In genomic region chr9:7844283-7844682, GRCh38 we compare ENCODE assay signal across 8 cellular contexts. TPM values are rescaled to one million over a fixed set of nuclear protein-coding genes. Genes with fewer than 3 reads are reported as not detected.
A peak's percentile ranks its signal among the peaks of the same experiment; 100 is the strongest.
DNase-seq lines count a peak whose midpoint lies in the region; ATAC-seq, FAIRE-seq and TF ChIP-seq lines count a peak whose summit lies in the region.

No MANE protein-coding gene starts in this region.

- peak in 6 of 9 donors; percentile 23 to 48 (median 34) for TF ChIP-seq CTCF in heart right ventricle (IDR thresholded peaks at IDR 0.05)
- TF ChIP-seq CTCF in GM12878 (IDR thresholded peaks at IDR 0.05 in 2 of 3, conservative IDR thresholded peaks at IDR 0.05 in 1 of 3; ENCODE audit: control insufficient read depth in 2 of 3, extremely low read depth in 1 of 3, insufficient read depth in 1 of 3, low read depth in 3 of 3, low read length in 3 of 3) = peak; percentile 21 to 37 (median 28); a peak in 4 of 6 replicates

- RAD21 ChIA-PET in GM12878 (lab: Charles Lee; ENCODE audit: unreplicated experiment) = interaction anchor here (0.6 kb wide), 1 partner anchor 213 kb away, joined by 3 read pairs; no protein-coding TSS in a partner anchor

- H2AFZ ChIP-seq in GM12878 (ENCODE audit: control insufficient read depth, low read depth, low read length) = no peak overlapping the region

- H3K4me3 ChIP-seq in heart right ventricle (no peak overlapping the region), GM12878 (no peak overlapping the region)

- 47 to 55% methylated on average over 3 of the region's 3 CpGs for WGBS in heart right ventricle, 2 donors
- 19% methylated on average over 3 of the region's 3 CpGs for WGBS in GM12878 (ENCODE audit: insufficient coverage, insufficient replicate concordance, low lambda C conversion rate, missing lambda C conversion rate)

- intact Hi-C loops in heart right ventricle (cut with DNase I) = no loop called here
- intact Hi-C loops in Right ventricle myocardium inferior (cut with DNase I) = no loop called here
- intact Hi-C loops in GM12878 (cut with micrococcal nuclease; ENCODE audit: unreplicated experiment) = no loop called here

- no peak overlapping the region for H3K27ac ChIP-seq in heart right ventricle
- H3K27ac ChIP-seq in GM12878 (ENCODE audit: control insufficient read depth, insufficient read depth) = no peak overlapping the region

- H3K36me3 ChIP-seq in heart right ventricle = no peaks in the 10 kb centered on the region
- no peaks in the 10 kb centered on the region for H3K36me3 ChIP-seq in GM12878 (ENCODE audit: control insufficient read depth in 2 of 2, insufficient read depth in 2 of 2, low read length in 1 of 2)

- H3K4me1 ChIP-seq in heart right ventricle = no peaks in the 10 kb centered on the region
- H3K4me1 ChIP-seq in GM12878 (ENCODE audit: control insufficient read depth, insufficient read depth, low read length) = no peaks in the 10 kb centered on the region

- no peaks in the 10 kb centered on the region for H3K79me2 ChIP-seq in GM12878 (ENCODE audit: control insufficient read depth, insufficient read depth, low read length)

- peak; percentile 55 for TF ChIP-seq RAD21 in GM12878 (IDR thresholded peaks at IDR 0.05; ENCODE audit: insufficient read depth, low read depth, low read length)

- in situ Hi-C loops in GM12878 (cut with MboI) = loop anchor here (25.0 kb wide), 1 partner anchor 257 kb away; no protein-coding TSS in a partner anchor

- no peak overlapping the region for H3K4me2 ChIP-seq in GM12878 (ENCODE audit: control insufficient read depth, insufficient read depth)

- no peak for FAIRE-seq in GM12878 (lab: Jason Lieb, UNC)

- H4K20me1 ChIP-seq in GM12878 (ENCODE audit: control insufficient read depth, insufficient read depth) = no peaks in the 10 kb centered on the region

- no peaks in the 10 kb centered on the region for H3K9me3 ChIP-seq in heart right ventricle
- H3K9me3 ChIP-seq in GM12878 (replicated peaks; ENCODE audit: control insufficient read depth, insufficient read depth, low read length) = no peaks in the 10 kb centered on the region

- ATAC-seq in heart right ventricle (peak in 2 of 8 donors; percentile 22 to 31), Right ventricle myocardium inferior (no peak), HG03565 (IDR thresholded peaks at IDR 0.05; ENCODE audit: unreplicated experiment) (peak; percentile 75), GM12878 (peak; percentile 87), HG03439 (IDR thresholded peaks at IDR 0.05; ENCODE audit: unreplicated experiment) (no peak), HG03280 (IDR thresholded peaks at IDR 0.05; ENCODE audit: unreplicated experiment) (no peak)

- no TSS peak for BruUV-seq in GM12878 (replicated peaks; lab: Mats Ljungman, UMichigan)

- H3K27me3 ChIP-seq in heart right ventricle (no peaks in the 10 kb centered on the region), GM12878 (replicated peaks in 1 of 2; ENCODE audit: control insufficient read depth in 2 of 2, insufficient read depth in 2 of 2, low read length in 1 of 2) (no peaks in the 10 kb centered on the region)

- TF ChIP-seq EP300 in GM12878 (IDR thresholded peaks at IDR 0.05; ENCODE audit: borderline replicate concordance in 1 of 2, control insufficient read depth in 1 of 2, low read depth in 2 of 2, low read length in 2 of 2) = no peak

- POLR2A ChIA-PET in GM12878 (lab: Charles Lee) = no interaction called here

- no peak for DNase-seq in heart right ventricle
- DNase-seq in Right ventricle myocardium inferior (ENCODE audit: missing footprints) = no peak
- DNase-seq in GM12878 (ENCODE audit: low read depth, low spot score) = no peak
- DNase-seq in medulla oblongata (ENCODE audit: extremely low spot score) = peak; percentile 76
- DNase-seq in DMS79 treated with DMSO at 0.1 percent for 48 hours (lab: John Stamatoyannopoulos, UW) = no peak

- CTCF ChIA-PET in GM12878 (lab: Yijun Ruan, JAX) = interaction anchor here (0.6 to 1.5 kb wide), 7 partner anchors 49 to 856 kb away, joined by 3 to 6 read pairs (median 3); no protein-coding TSS in a partner anchor

- SMC1A ChIA-PET in GM12878 (lab: Charles Lee; ENCODE audit: uncharacterized antibody, unreplicated experiment) = interaction anchor here (0.9 kb wide), 1 partner anchor 726 kb away, joined by 4 read pairs; no protein-coding TSS in a partner anchor

- no peak for TF ChIP-seq POLR2A in GM12878 (IDR thresholded peaks at IDR 0.05; ENCODE audit: low read depth, low read length)

- no peak overlapping the region for H3K9ac ChIP-seq in GM12878 (ENCODE audit: control insufficient read depth, insufficient read depth, low read length)

TF ChIP-seq in GM12878, 131 proteins besides CTCF, POLR2A, EP300 and RAD21:
- TF ChIP-seq E4F1 (IDR thresholded peaks at IDR 0.05; ENCODE audit: borderline replicate concordance, partially characterized antibody) (no peak), SMC3 (IDR thresholded peaks at IDR 0.05; ENCODE audit: borderline replicate concordance, low read length) (peak; percentile 61)

RNA-seq across cellular contexts. Expression of gene DMAC1, which starts 44.7 kb away (rescaled TPM):
- total RNA-seq in heart right ventricle (100 to 1,000 TPM; 121 to 172 (median 150) TPM), Right ventricle myocardium inferior (138 TPM), GM12878 (2014; rRNA removed) (27.6 and 27.7 TPM in 2 replicates), GM12878 (2014; rRNA removed; fragmentation: Illumina TruSeq; extraction: Trizol) (31.4 and 33.6 TPM in 2 replicates), GM12878 (2021) (65.4 and 66.8 TPM in 2 replicates)
- polyA plus RNA-seq in heart right ventricle (10 to 100 TPM; 22.1 to 32.8 TPM), GM12878 (2011; rRNA removed) (113 and 122 TPM in 2 replicates), GM12878 (2014; fragmentation: Illumina TruSeq; extraction: Trizol) (12.0 and 16.0 TPM in 2 replicates), GM12878 (2014; fragmentation: Nextera tagmentation; extraction: Ambion mirVana) (10 to 100 TPM; 25.5 to 55.4 TPM), GM12878 (2014; rRNA removed) (24.5 and 24.8 TPM in 2 replicates), GM12878 (2016; fragmentation: Nextera tagmentation; extraction: Ambion mirVana) (100 to 1,000 TPM; 116 to 123 TPM)
- total RNA-seq in GM12878 (2013; cell fraction: nucleolus; rRNA removed) = 11.1 and 15.4 TPM in 2 replicates
- polyA plus RNA-seq in GM12878 (2011; ENCODE audit: low read depth) = 3.6 TPM
- 23.2 and 35.0 TPM in 2 replicates for polyA plus RNA-seq in GM12878 (2011; cell fraction: cytosol; rRNA removed)
- 19.6 and 29.3 TPM in 2 replicates for polyA plus RNA-seq in GM12878 (2011; cell fraction: nucleus; rRNA removed)
- 47.9 and 56.1 TPM in 2 replicates for polyA plus RNA-seq in GM12878 (2012)
- 13.1 and 15.9 TPM in 2 replicates for polyA minus RNA-seq in GM12878 (2011; rRNA and poly(A)+ RNA removed)
- 7.4 and 15.4 TPM in 2 replicates for polyA minus RNA-seq in GM12878 (2011; cell fraction: cytosol; rRNA and poly(A)+ RNA removed)
- polyA minus RNA-seq in GM12878 (2011; cell fraction: nucleus; rRNA and poly(A)+ RNA removed) = 10.6 and 11.5 TPM in 2 replicates

Comparison
In these comparisons a context has a peak if more than half of its experiments do, and no peak if none do; other contexts are left out.
1. ATAC-seq: peak in HG03565 (single experiment) and GM12878 (single experiment); none in Right ventricle myocardium inferior (single experiment), HG03439 (single experiment) and HG03280 (single experiment).